ENCODE assay signal across 18 cellular contexts in the genomic region with DNA sequence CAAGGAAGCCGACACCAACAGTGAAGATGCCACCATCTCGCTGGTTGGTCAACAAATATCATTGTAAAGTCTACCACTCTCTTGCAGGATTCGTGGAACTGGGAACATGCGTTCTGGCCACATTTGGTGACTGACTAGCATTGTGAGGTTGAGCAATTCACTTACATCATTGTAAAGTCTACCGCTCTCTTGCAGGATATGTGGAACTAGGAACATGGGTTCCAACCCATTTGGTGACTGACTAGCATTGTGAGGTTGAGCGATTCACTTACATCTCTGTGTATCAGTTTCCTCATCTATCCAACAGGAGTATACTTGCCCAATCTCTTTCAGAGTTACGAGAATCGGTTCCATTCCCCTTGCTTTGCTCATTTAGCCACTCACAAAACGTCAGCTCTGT.
"Had no signal": no experiment of that assay in that cellular context is flagged by ENCODE, and none has a peak within 500 bp of the region (broad histone marks: within the 10 kb centered on the region; RNA-seq: fewer than 3 reads in every experiment).

No MANE protein-coding gene starts in this region.

- ATAC-seq: activated T-helper 17 cell treated with anti-CD3 and anti-CD28 coated beads, Interleukin-2, amount 50 U/mL, for 72 hours; body of pancreas had no signal

- H3K4me3 Mint-ChIP-seq: activated CD4-positive, alpha-beta memory T cell treated with anti-CD3 and anti-CD28 coated beads for 36 hours; activated naive CD8-positive, alpha-beta T cell treated with anti-CD3 and anti-CD28 coated beads, Interleukin-2, amount 10 ng/mL, durations not matched to agents 7 days and 5 days; activated T-helper 17 cell treated with anti-CD3 and anti-CD28 coated beads, Interleukin-2, amount 50 U/mL, for 72 hours; endodermal cell; mesothelial cell of epicardium; nephron progenitor cell had no signal

- H3K27me3 Mint-ChIP-seq: activated CD4-positive, alpha-beta memory T cell treated with anti-CD3 and anti-CD28 coated beads for 36 hours; activated naive CD8-positive, alpha-beta T cell treated with anti-CD3 and anti-CD28 coated beads, Interleukin-2, amount 10 ng/mL, durations not matched to agents 7 days and 5 days; activated T-helper 17 cell treated with anti-CD3 and anti-CD28 coated beads, Interleukin-2, amount 50 U/mL, for 72 hours; progenitor cell of endocrine pancreas had no signal

- H3K4me3 ChIP-seq: body of pancreas, thyroid gland had no signal

- DNase-seq: activated CD4-positive, alpha-beta memory T cell treated with anti-CD3 and anti-CD28 coated beads for 36 hours; activated naive CD4-positive, alpha-beta T cell; activated naive CD8-positive, alpha-beta T cell treated with anti-CD3 and anti-CD28 coated beads, Interleukin-2, amount 10 ng/mL, durations not matched to agents 7 days and 5 days; activated T-cell treated with anti-CD3 and anti-CD28 coated beads for 4 hours; body of pancreas; caudate nucleus; endodermal cell; erythroblast; nephron progenitor cell; occipital lobe; stimulated activated CD4-positive, alpha-beta T cell treated with anti-CD3 and anti-CD28 coated beads, Interleukin-12 subunit alpha, Interleukin-12 subunit beta, amount 100 ng/mL, for 4 hours; stimulated activated CD4-positive, alpha-beta T cell treated with anti-CD3 and anti-CD28 coated beads, Interleukin-1b, Interleukin-23, amount 100 ng/mL, for 48 hours; stimulated activated CD8-positive, alpha-beta memory T cell treated with anti-CD3 and anti-CD28 coated beads, Interleukin-4, amount 100 ng/mL, for 48 hours; stimulated activated naive CD4-positive, alpha-beta T cell treated with Interleukin-2 at 50 U/mL for 16 hours; thyroid gland had no signal

- H3K4me1 Mint-ChIP-seq: activated T-helper 17 cell treated with anti-CD3 and anti-CD28 coated beads, Interleukin-2, amount 50 U/mL, for 72 hours; endodermal cell had no signal

- H3K27ac Mint-ChIP-seq: activated CD4-positive, alpha-beta memory T cell treated with anti-CD3 and anti-CD28 coated beads for 36 hours; activated naive CD8-positive, alpha-beta T cell treated with anti-CD3 and anti-CD28 coated beads, Interleukin-2, amount 10 ng/mL, durations not matched to agents 7 days and 5 days; activated T-helper 17 cell treated with anti-CD3 and anti-CD28 coated beads, Interleukin-2, amount 50 U/mL, for 72 hours; endodermal cell; mesothelial cell of epicardium; nephron progenitor cell; progenitor cell of endocrine pancreas had no signal

- H3K9me3 Mint-ChIP-seq: activated CD4-positive, alpha-beta memory T cell treated with anti-CD3 and anti-CD28 coated beads for 36 hours; activated naive CD8-positive, alpha-beta T cell treated with anti-CD3 and anti-CD28 coated beads, Interleukin-2, amount 10 ng/mL, durations not matched to agents 7 days and 5 days; activated T-helper 17 cell treated with anti-CD3 and anti-CD28 coated beads, Interleukin-2, amount 50 U/mL, for 72 hours; endodermal cell; mesothelial cell of epicardium had no signal

- H3K36me3 Mint-ChIP-seq: activated CD4-positive, alpha-beta memory T cell treated with anti-CD3 and anti-CD28 coated beads for 36 hours; activated naive CD8-positive, alpha-beta T cell treated with anti-CD3 and anti-CD28 coated beads, Interleukin-2, amount 10 ng/mL, durations not matched to agents 7 days and 5 days; mesothelial cell of epicardium had no signal
